In genomic region chr10:111037868-111038267, GRCh38 we compare ENCODE assay signal across 16 cellular contexts. TPM values are rescaled to one million over a fixed set of nuclear protein-coding genes. Genes with fewer than 3 reads are reported as not detected.
DNase-seq lines count a peak whose midpoint lies in the region; ATAC-seq and TF ChIP-seq lines count a peak whose summit lies in the region.
"Had no signal": no experiment of that assay in that cellular context is flagged by ENCODE, and none has a peak within 500 bp of the region (broad histone marks: within the 10 kb centered on the region; RNA-seq: fewer than 3 reads in every experiment).

No MANE protein-coding gene starts in this region.

- no peak overlapping the region for H3K27ac Mint-ChIP-seq in activated CD4-positive, alpha-beta T cell treated with anti-CD3 and anti-CD28 coated beads, Interleukin-2, amount 10 ng/mL, durations not matched to agents 24 days and 14 days

- no TSS peak for BruUV-seq in PC-9 (replicated peaks; lab: Mats Ljungman, UMichigan)

- H3K9me2 ChIP-seq in PC-9 (ENCODE audit: insufficient read depth): no peaks in the 10 kb centered on the region

- H3K36me3 ChIP-seq in cardiac muscle cell (no peaks in the 10 kb centered on the region), PC-9 (ENCODE audit: low read depth) (no peaks in the 10 kb centered on the region)
- H3K36me3 ChIP-seq: WERI-Rb-1 had no signal

- ATAC-seq in right cardiac atrium: no peak
- no peak for ATAC-seq in stimulated activated naive CD8-positive, alpha-beta T cell treated with anti-CD3 and anti-CD28 coated beads, Interleukin-15, Interleukin-2, amounts not matched to agents 100 U/mL and 50 U/mL, for 24 hours

- H3K9me3 ChIP-seq in cardiac muscle cell (ENCODE audit: low read depth) (no peaks in the 10 kb centered on the region), right cardiac atrium (ENCODE audit: control insufficient read depth, low read length) (peaks cover 4% of the 10 kb centered on the region), PC-9 (ENCODE audit: insufficient read depth, low read depth) (no peaks in the 10 kb centered on the region)

- no peaks in the 10 kb centered on the region for H3K4me1 Mint-ChIP-seq in activated CD4-positive, alpha-beta T cell treated with anti-CD3 and anti-CD28 coated beads, Interleukin-2, amount 10 ng/mL, durations not matched to agents 24 days and 14 days

- POLR2A ChIA-PET in PC-9 (lab: Charles Lee; ENCODE audit: unreplicated experiment): interaction anchor here (0.5 kb wide), 1 partner anchor 179 kb away, joined by 3 read pairs; no protein-coding TSS in a partner anchor

- no peak overlapping the region for H2AFZ ChIP-seq in PC-9

- no peaks in the 10 kb centered on the region for H3F3A ChIP-seq in PC-9 (ENCODE audit: insufficient read depth, low read depth)

- H3K9me3 Mint-ChIP-seq in activated CD4-positive, alpha-beta T cell treated with anti-CD3 and anti-CD28 coated beads, Interleukin-2, amount 10 ng/mL, durations not matched to agents 24 days and 14 days: peaks cover 30% of the 10 kb centered on the region

- no peaks in the 10 kb centered on the region for H4K20me1 ChIP-seq in PC-9 (ENCODE audit: insufficient read depth)

- TF ChIP-seq CTCF in cardiac muscle cell (IDR thresholded peaks at IDR 0.05; ENCODE audit: low read depth, low read length): peak; percentile 27
- 0 out of 2 replicates have a peak, but pooled peaks have one; percentile 22 for TF ChIP-seq CTCF in PC-9 (conservative IDR thresholded peaks at IDR 0.05)
- TF ChIP-seq CTCF in fibroblast of mammary gland (conservative IDR thresholded peaks at IDR 0.05; ENCODE audit: control insufficient read depth, insufficient read depth, low read depth, low read length): peak; percentile 40

- CTCF ChIA-PET in PC-9 (lab: Charles Lee): no interaction called here

- H3K27me3 ChIP-seq in cardiac muscle cell (no peaks in the 10 kb centered on the region), right cardiac atrium (ENCODE audit: control insufficient read depth, insufficient read depth) (no peaks in the 10 kb centered on the region), PC-9 (ENCODE audit: insufficient read depth, low read depth) (no peaks in the 10 kb centered on the region)

- H3K4me1 ChIP-seq in cardiac muscle cell (ENCODE audit: low read depth): no peaks in the 10 kb centered on the region
- no peaks in the 10 kb centered on the region for H3K4me1 ChIP-seq in right cardiac atrium (ENCODE audit: control insufficient read depth, insufficient read depth, low read length)
- no peaks in the 10 kb centered on the region for H3K4me1 ChIP-seq in PC-9 (replicated peaks; ENCODE audit: insufficient read depth)

- H3K79me2 ChIP-seq in PC-9 (ENCODE audit: low read depth): no peaks in the 10 kb centered on the region

- H3K27ac ChIP-seq in cardiac muscle cell: no peak overlapping the region
- no peak overlapping the region for H3K27ac ChIP-seq in right cardiac atrium (ENCODE audit: low read length)
- H3K27ac ChIP-seq in PC-9: no peak overlapping the region
- H3K27ac ChIP-seq: WERI-Rb-1 had no signal

- H3K4me2 ChIP-seq in PC-9: no peak overlapping the region

- no peak overlapping the region for H3K4me3 ChIP-seq in cardiac muscle cell
- H3K4me3 ChIP-seq in right cardiac atrium (ENCODE audit: low read length): no peak overlapping the region
- no peak overlapping the region for H3K4me3 ChIP-seq in PC-9
- no peak overlapping the region for H3K4me3 ChIP-seq in fibroblast of mammary gland (ENCODE audit: control insufficient read depth, low read depth, low read length)

- H3K4me3 Mint-ChIP-seq in activated CD4-positive, alpha-beta T cell treated with anti-CD3 and anti-CD28 coated beads, Interleukin-2, amount 10 ng/mL, durations not matched to agents 24 days and 14 days: no peak overlapping the region

- peaks cover 11% of the 10 kb centered on the region for H3K36me3 Mint-ChIP-seq in activated CD4-positive, alpha-beta T cell treated with anti-CD3 and anti-CD28 coated beads, Interleukin-2, amount 10 ng/mL, durations not matched to agents 24 days and 14 days (ENCODE audit: low read depth)

- DNase-seq in cardiac muscle cell (ENCODE audit: low read depth in 1 of 2, low spot score in 1 of 2) (peak in 1 of 2 donors; percentile 10), right cardiac atrium (no peak), PC-9 (no peak), fibroblast of mammary gland (ENCODE audit: low read depth) (peak; percentile 13), NCI-H187 treated with DMSO at 0.1 percent for 48 hours (lab: John Stamatoyannopoulos, UW) (no peak), medulla oblongata (ENCODE audit: extremely low spot score) (no peak)
- DNase-seq in activated CD4-positive, alpha-beta T cell treated with anti-CD3 and anti-CD28 coated beads, Interleukin-2, amount 10 ng/mL, durations not matched to agents 24 days and 14 days: no peak
- DNase-seq in stimulated activated naive CD8-positive, alpha-beta T cell treated with anti-CD3 and anti-CD28 coated beads, Interleukin-15, Interleukin-2, amounts not matched to agents 100 U/mL and 50 U/mL, for 24 hours: no peak
- DNase-seq: kidney glomerular epithelial cell; NCI-H146; NCI-H69; SHP77 treated with DMSO at 0.1 percent for 48 hours; stimulated activated CD4-positive, alpha-beta T cell treated with anti-CD3 and anti-CD28 coated beads, Interleukin-2, amount 100 ng/mL, for 48 hours; WERI-Rb-1 had no signal

- H3K27me3 Mint-ChIP-seq in activated CD4-positive, alpha-beta T cell treated with anti-CD3 and anti-CD28 coated beads, Interleukin-2, amount 10 ng/mL, durations not matched to agents 24 days and 14 days: peaks cover 5% of the 10 kb centered on the region

- intact Hi-C loops in right cardiac atrium (cut with DNase I): no loop called here
- intact Hi-C loops in PC-9 (cut with micrococcal nuclease; ENCODE audit: unreplicated experiment): no loop called here
- intact Hi-C loops in activated CD4-positive, alpha-beta T cell treated with anti-CD3 and anti-CD28 coated beads, Interleukin-2, amount 10 ng/mL, durations not matched to agents 24 days and 14 days (cut with micrococcal nuclease): no loop called here

RNA-seq across cellular contexts. Expression of gene ADRA2A, which starts 39.0 kb away (rescaled TPM):
- 0.11 and 0.24 TPM in 2 replicates for total RNA-seq in cardiac muscle cell
- polyA plus RNA-seq in cardiac muscle cell: 0.54 TPM in 1 of 2 replicates, not detected in the other
- under 1 TPM; 0.41 to 0.83 (median 0.73) TPM for total RNA-seq in right cardiac atrium
- polyA plus RNA-seq in right cardiac atrium: 0.86 TPM
- not detected in 2 replicates for total RNA-seq in PC-9 (2021)
- 0.05 TPM in 1 of 2 replicates, not detected in the other for total RNA-seq in activated CD4-positive, alpha-beta T cell treated with anti-CD3 and anti-CD28 coated beads, Interleukin-2, amount 10 ng/mL, durations not matched to agents 24 days and 14 days
- total RNA-seq: Daoy, dermis microvascular lymphatic vessel endothelial cell had no signal
